23 cellular contexts compared by ENCODE assay signal in the genomic region with DNA sequence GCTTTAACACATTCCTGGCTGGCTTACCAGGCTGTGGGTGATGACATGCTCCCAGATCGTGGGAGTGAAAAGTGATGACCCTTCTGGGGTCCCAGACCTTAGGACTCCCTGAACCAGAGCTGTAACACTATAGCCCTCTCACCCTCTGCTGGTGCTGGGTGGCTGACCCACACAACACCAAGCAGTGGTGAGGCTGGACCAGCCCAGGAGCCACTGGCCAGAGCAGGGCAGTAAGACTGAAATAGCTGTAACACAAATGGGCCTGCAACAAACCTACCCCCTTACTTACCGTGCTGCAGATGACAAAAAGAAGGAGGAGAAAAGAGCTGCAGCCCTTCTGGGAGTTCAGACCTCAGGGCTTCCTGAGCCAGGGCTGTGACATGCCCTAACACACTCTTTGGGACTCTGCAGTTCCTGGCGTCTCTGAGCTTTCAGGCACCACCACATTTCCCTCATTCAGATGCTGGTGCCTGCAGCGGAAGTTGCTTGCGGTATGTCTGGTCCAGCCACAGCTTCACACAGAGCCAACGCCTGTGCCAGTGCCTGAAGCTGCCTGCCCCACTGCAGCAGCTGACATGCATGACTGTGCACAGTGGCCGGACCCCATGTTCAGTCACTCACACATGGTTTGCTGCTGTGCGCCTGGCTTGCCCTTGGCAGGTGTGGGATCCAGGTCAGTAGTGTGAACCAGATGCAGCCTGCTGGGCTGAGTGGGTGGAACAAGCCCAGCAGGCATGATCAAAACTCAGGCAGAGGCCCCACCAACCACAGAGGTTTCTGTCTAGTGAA.
DNase-seq lines count a peak whose midpoint lies in the region; ATAC-seq and TF ChIP-seq lines count a peak whose summit lies in the region.
"Had no signal": no experiment of that assay in that cellular context is flagged by ENCODE, and none has a peak within 500 bp of the region (broad histone marks: within the 10 kb centered on the region; RNA-seq: fewer than 3 reads in every experiment).

No MANE protein-coding gene starts in this region.

- CTCF ChIA-PET in IMR-90 (lab: Yijun Ruan, JAX): no interaction called here

- H3K4me3 ChIP-seq in DND-41 (ENCODE audit: low read depth in 1 of 2, low read length in 2 of 2) (no peak overlapping the region), IMR-90 (ENCODE audit: insufficient read depth, low read depth, low read length) (no peak overlapping the region), gastroesophageal sphincter (no peak overlapping the region), trophoblast cell (ENCODE audit: low read depth, low read length) (no peak overlapping the region)
- H3K4me3 ChIP-seq: A549, pancreas, PC-9, right atrium auricular region, suprapubic skin had no signal

- H2AK5ac ChIP-seq in IMR-90 (ENCODE audit: low read depth, low read length): no peak overlapping the region
- H2AK5ac ChIP-seq in trophoblast cell (ENCODE audit: low read length): no peak overlapping the region

- intact Hi-C loops in IMR-90 (cut with micrococcal nuclease): no loop called here

- TF ChIP-seq POLR2A in IMR-90 (IDR thresholded peaks at IDR 0.05; ENCODE audit: low read depth, low read length) (no peak), gastroesophageal sphincter (IDR thresholded peaks at IDR 0.05) (no peak)

- BruUV-seq in IMR-90 (replicated peaks; lab: Mats Ljungman, UMichigan): no TSS peak

- H4K8ac ChIP-seq in IMR-90 (ENCODE audit: low read depth in 2 of 2, low read length in 2 of 2) (no peak overlapping the region), trophoblast cell (ENCODE audit: low read depth, low read length) (no peak overlapping the region)

- no peak overlapping the region for H3K9ac ChIP-seq in DND-41 (ENCODE audit: low read depth, low read length)
- no peak overlapping the region for H3K9ac ChIP-seq in IMR-90 (ENCODE audit: low read depth, low read length)
- no peak overlapping the region for H3K9ac ChIP-seq in trophoblast cell (ENCODE audit: low read length)

- H2BK5ac ChIP-seq in IMR-90 (ENCODE audit: low read depth, low read length, poor library complexity, severe bottlenecking) (no peak overlapping the region), trophoblast cell (ENCODE audit: low read depth, low read length, poor library complexity) (no peak overlapping the region)

- POLR2A ChIA-PET in IMR-90 (lab: Charles Lee; ENCODE audit: unreplicated experiment): no interaction called here

- H2AFZ ChIP-seq in DND-41 (ENCODE audit: low read depth, low read length) (no peak overlapping the region), IMR-90 (replicated peaks; ENCODE audit: low read length, poor library complexity) (peak overlapping the region; percentile 33), trophoblast cell (ENCODE audit: insufficient read depth, low read length, poor library complexity) (no peak overlapping the region)
- H2AFZ ChIP-seq: PC-9 had no signal

- H3K9me3 ChIP-seq in DND-41 (ENCODE audit: insufficient read depth, low read length, severe bottlenecking) (no peaks in the 10 kb centered on the region), IMR-90 (ENCODE audit: control insufficient read depth, insufficient read depth, low read length) (peaks cover 5% of the 10 kb centered on the region; the same call in 1 of the 2 replicates), gastroesophageal sphincter (no peaks in the 10 kb centered on the region), trophoblast cell (ENCODE audit: insufficient read depth, low read depth, low read length) (peaks cover 4% of the 10 kb centered on the region)
- H3K9me3 ChIP-seq: A549, pancreas, suprapubic skin had no signal

- dilution Hi-C loops in IMR-90 (cut with HindIII; ENCODE audit: low sequenced_read_pairs, unreplicated experiment): no loop called here

- no peak overlapping the region for H2AK9ac ChIP-seq in IMR-90 (replicated peaks; ENCODE audit: low read depth, low read length, poor library complexity)

- H3K27me3 ChIP-seq in DND-41 (ENCODE audit: insufficient read depth, low read length, poor library complexity) (no peaks in the 10 kb centered on the region), IMR-90 (ENCODE audit: control insufficient read depth, insufficient read depth, low read length) (no peaks in the 10 kb centered on the region), gastroesophageal sphincter (no peaks in the 10 kb centered on the region), trophoblast cell (ENCODE audit: insufficient read depth, low read length) (no peaks in the 10 kb centered on the region)
- H3K27me3 ChIP-seq: pancreas, right atrium auricular region, suprapubic skin had no signal

- no peak overlapping the region for H3K14ac ChIP-seq in IMR-90 (replicated peaks; ENCODE audit: low read depth, low read length)
- no peak overlapping the region for H3K14ac ChIP-seq in trophoblast cell (ENCODE audit: low read length)

- H4K20me1 ChIP-seq in DND-41 (ENCODE audit: insufficient read depth, low read length) (no peaks in the 10 kb centered on the region), IMR-90 (ENCODE audit: insufficient read depth, low read length) (no peaks in the 10 kb centered on the region)

- no peak overlapping the region for H4K12ac ChIP-seq in trophoblast cell (ENCODE audit: low read depth, low read length)

- DNase-seq in DND-41 (no peak), IMR-90 (no peak), trophoblast cell (peak; percentile 86 to 87), globus pallidus (ENCODE audit: low spot score) (no peak), activated gamma-delta T cell (lab: John Stamatoyannopoulos, UW) (no peak), SHP77 (lab: John Stamatoyannopoulos, UW) (no peak)
- DNase-seq: activated CD4-positive, alpha-beta T cell treated with anti-CD3 and anti-CD28 coated beads for 4 hours; activated effector memory CD4-positive, alpha-beta T cell treated with anti-CD3 and anti-CD28 coated beads, Interleukin-2, amount 50 U/mL, for 16 hours; Kasumi-1; NCI-H1436; NCI-H2081 treated with DMSO at 0.1 percent for 48 hours; NCI-H446 treated with DMSO at 0.1 percent for 48 hours; PC-9; SHP77 treated with DMSO at 0.1 percent for 48 hours; stimulated activated CD4-positive, alpha-beta T cell treated with anti-CD3 and anti-CD28 coated beads, Interleukin-2, amount 100 ng/mL, for 48 hours; stimulated activated naive CD4-positive, alpha-beta T cell had no signal

- H3K36me3 ChIP-seq in DND-41 (ENCODE audit: insufficient read depth, low read length): no peaks in the 10 kb centered on the region
- H3K36me3 ChIP-seq in IMR-90 (ENCODE audit: control insufficient read depth, insufficient read depth, low read length): no peaks in the 10 kb centered on the region
- no peaks in the 10 kb centered on the region for H3K36me3 ChIP-seq in gastroesophageal sphincter
- H3K36me3 ChIP-seq in trophoblast cell (ENCODE audit: control insufficient read depth in 1 of 2, insufficient read depth in 2 of 2, low read length in 2 of 2): no peaks in the 10 kb centered on the region
- H3K36me3 ChIP-seq: pancreas, right atrium auricular region, suprapubic skin had no signal

- H2BK15ac ChIP-seq in IMR-90 (ENCODE audit: low read depth, low read length): no peak overlapping the region

- H4K91ac ChIP-seq in IMR-90 (ENCODE audit: insufficient read depth, low read depth, low read length) (no peak overlapping the region), trophoblast cell (ENCODE audit: low read depth, low read length) (no peak overlapping the region)

- H3K79me1 ChIP-seq in IMR-90 (ENCODE audit: low read depth in 1 of 2, low read length in 2 of 2) (no peaks in the 10 kb centered on the region), trophoblast cell (ENCODE audit: low read length) (no peaks in the 10 kb centered on the region)

- no peak for TF ChIP-seq RAD21 in IMR-90 (IDR thresholded peaks at IDR 0.05; ENCODE audit: low read length)

- H2BK12ac ChIP-seq in trophoblast cell (ENCODE audit: low read length): no peak overlapping the region

- TF ChIP-seq CTCF in DND-41 (IDR thresholded peaks at IDR 0.05; ENCODE audit: borderline replicate concordance, extremely low read depth, low read length, poor library complexity, severe bottlenecking): no peak
- TF ChIP-seq CTCF in IMR-90 (conservative IDR thresholded peaks at IDR 0.05; ENCODE audit: low read depth, low read length): no peak
- TF ChIP-seq CTCF in gastroesophageal sphincter (IDR thresholded peaks at IDR 0.05): no peak

- H2BK120ac ChIP-seq in IMR-90 (ENCODE audit: low read depth, low read length) (no peak overlapping the region), trophoblast cell (ENCODE audit: insufficient read depth, low read length, poor library complexity) (no peak overlapping the region)

- H3K4ac ChIP-seq in IMR-90 (ENCODE audit: low read depth, low read length) (no peak overlapping the region), trophoblast cell (ENCODE audit: low read depth, low read length) (no peak overlapping the region)

- H3K18ac ChIP-seq in IMR-90 (ENCODE audit: low read depth, low read length) (no peak overlapping the region), trophoblast cell (ENCODE audit: low read length) (no peak overlapping the region)

- H3K27ac ChIP-seq in DND-41 (ENCODE audit: low read length) (no peak overlapping the region), IMR-90 (ENCODE audit: insufficient read depth, low read length) (no peak overlapping the region), gastroesophageal sphincter (no peak overlapping the region), trophoblast cell (ENCODE audit: low read depth, low read length) (no peak overlapping the region)
- H3K27ac ChIP-seq: A549, pancreas, PC-9, right atrium auricular region, suprapubic skin, VCaP had no signal

- H3K4me1 ChIP-seq in DND-41 (ENCODE audit: insufficient read depth, low read length) (no peaks in the 10 kb centered on the region), IMR-90 (ENCODE audit: control insufficient read depth, insufficient read depth, low read length) (no peaks in the 10 kb centered on the region), gastroesophageal sphincter (no peaks in the 10 kb centered on the region), trophoblast cell (ENCODE audit: control insufficient read depth in 1 of 2, insufficient read depth in 2 of 2, low read length in 2 of 2) (no peaks in the 10 kb centered on the region)
- H3K4me1 ChIP-seq: A549, pancreas, right atrium auricular region, suprapubic skin had no signal

- in situ Hi-C loops in IMR-90 (cut with MboI; ENCODE audit: low sequenced_read_pairs): no loop called here

- no peak overlapping the region for H3K23ac ChIP-seq in IMR-90 (ENCODE audit: low read depth, low read length)
- H3K23ac ChIP-seq in trophoblast cell (ENCODE audit: low read length): no peak overlapping the region

- H3K56ac ChIP-seq in IMR-90 (ENCODE audit: extremely low read depth, insufficient read depth, low read length): no peak overlapping the region

- H3K9me1 ChIP-seq in IMR-90 (ENCODE audit: insufficient read depth, low read length): no peaks in the 10 kb centered on the region

- ATAC-seq in DND-41 (ENCODE audit: insufficient read depth, low read depth): peak; percentile 42; the same call in 1 of the 3 replicates
- no peak for ATAC-seq in IMR-90 (ENCODE audit: low read depth)
- peak; percentile 39 for ATAC-seq in gastroesophageal sphincter
- no peak for ATAC-seq in GM19351 (IDR thresholded peaks at IDR 0.05; ENCODE audit: unreplicated experiment)
- ATAC-seq: A549, pancreas had no signal

- TF ChIP-seq EP300 in gastroesophageal sphincter (IDR thresholded peaks at IDR 0.05): no peak

- no peak overlapping the region for H2BK20ac ChIP-seq in IMR-90 (ENCODE audit: low read depth, low read length)

- no peak overlapping the region for H3K4me2 ChIP-seq in DND-41 (ENCODE audit: insufficient read depth, low read length)
- H3K4me2 ChIP-seq in IMR-90 (ENCODE audit: low read depth, low read length): no peak overlapping the region
- no peak overlapping the region for H3K4me2 ChIP-seq in trophoblast cell (ENCODE audit: low read length)
- H3K4me2 ChIP-seq: A549, PC-9 had no signal

- H4K5ac ChIP-seq in IMR-90 (ENCODE audit: low read depth, low read length): no peak overlapping the region

- no peaks in the 10 kb centered on the region for H3K79me2 ChIP-seq in DND-41 (ENCODE audit: insufficient read depth, low read length)
- H3K79me2 ChIP-seq in trophoblast cell (ENCODE audit: control insufficient read depth, insufficient read depth, low read length, poor library complexity): no peaks in the 10 kb centered on the region

- 92% methylated on average over 5 of the region's 8 CpGs; no CpG with 5 or more reads in 1 of the 2 experiments for WGBS in IMR-90 (ENCODE audit: extremely low coverage in 2 of 2, insufficient read length in 1 of 2), 2 experiments
- 60% methylated on average over 1 of the region's 8 CpGs; no CpG with 5 or more reads in 1 of the 2 donors for WGBS in gastroesophageal sphincter (ENCODE audit: low coverage in 1 of 2), 2 donors
- no CpG with 5 or more reads among the region's 8 CpGs for WGBS in trophoblast cell (ENCODE audit: extremely low coverage, insufficient coverage, insufficient read length)

Comparison
In these comparisons a context has a peak if more than half of its experiments do, and no peak if none do; other contexts are left out.
1. ATAC-seq: peak in DND-41 (single experiment) and gastroesophageal sphincter (single experiment); none in IMR-90 (single experiment) and GM19351 (single experiment).
2. DNase-seq: peak in trophoblast cell (2 of 2); none in DND-41 (single experiment), IMR-90 (single experiment), globus pallidus (single experiment), activated gamma-delta T cell (single experiment) and SHP77 (0 of 2).